In the genomic region with DNA sequence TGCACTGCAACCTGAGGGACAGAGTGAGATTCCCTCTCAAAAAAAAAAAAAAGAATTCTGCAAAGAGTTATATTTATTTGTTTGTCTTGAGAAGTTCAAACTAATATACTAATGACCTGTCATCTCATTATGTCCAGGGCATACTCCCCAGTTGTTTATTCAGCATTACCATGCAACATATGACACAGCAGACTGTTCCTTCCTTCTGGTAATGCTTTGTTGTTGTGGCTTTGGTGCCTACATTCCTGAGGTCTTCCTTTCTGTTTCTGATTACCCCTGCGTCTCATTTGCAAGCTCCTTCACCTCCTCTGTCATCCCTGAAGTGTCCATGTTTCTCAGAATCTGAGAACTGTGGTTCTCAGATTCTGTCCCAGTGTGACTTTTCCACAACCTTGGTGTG, we compare ENCODE assay signal across 24 cellular contexts. TPM values are rescaled to one million over a fixed set of nuclear protein-coding genes. Genes with fewer than 3 reads are reported as not detected.
A peak's percentile ranks its signal among the peaks of the same experiment; 100 is the strongest.
DNase-seq lines count a peak whose midpoint lies in the region; ATAC-seq, FAIRE-seq and TF ChIP-seq lines count a peak whose summit lies in the region.
"Had no signal": no experiment of that assay in that cellular context is flagged by ENCODE, and none has a peak within 500 bp of the region (broad histone marks: within the 10 kb centered on the region; RNA-seq: fewer than 3 reads in every experiment).

No MANE protein-coding gene starts in this region.

- no peak for ATAC-seq in pancreas
- ATAC-seq: activated T-helper 17 cell treated with anti-CD3 and anti-CD28 coated beads, Interleukin-2, amount 50 U/mL, for 72 hours; foreskin keratinocyte; right lobe of liver had no signal

- peaks cover 4% of the 10 kb centered on the region for H3K36me3 ChIP-seq in BJ (ENCODE audit: control insufficient read depth, insufficient read depth, low read length)
- peaks cover 61% of the 10 kb centered on the region for H3K36me3 ChIP-seq in endodermal cell (ENCODE audit: control insufficient read depth, insufficient read depth, low read length)
- no peaks in the 10 kb centered on the region for H3K36me3 ChIP-seq in mesendoderm (ENCODE audit: control insufficient read depth, insufficient read depth, low read length)
- H3K36me3 ChIP-seq in pancreas, result peaks cover 0 to 16% (median 0%) of the 10 kb centered on the region in 3 donors

- no peak overlapping the region for H3K4me2 ChIP-seq in mesendoderm (ENCODE audit: low read length)

- H2BK5ac ChIP-seq in mesendoderm (ENCODE audit: low read length), result no peak overlapping the region

- no peak overlapping the region for H2BK15ac ChIP-seq in mesendoderm (replicated peaks; ENCODE audit: low read depth)

- no peak overlapping the region for H3K56ac ChIP-seq in mesendoderm (ENCODE audit: low read length)

- H3K79me1 ChIP-seq in mesendoderm (ENCODE audit: low read length), result no peaks in the 10 kb centered on the region

- H3K4me1 ChIP-seq in endodermal cell (ENCODE audit: control insufficient read depth, insufficient read depth, low read length) (no peaks in the 10 kb centered on the region), mesendoderm (ENCODE audit: control insufficient read depth, low read depth, low read length) (no peaks in the 10 kb centered on the region), pancreas (no peaks in the 10 kb centered on the region)
- H3K4me1 ChIP-seq: BE2C, right lobe of liver, thyroid gland had no signal

- WGBS in endodermal cell (ENCODE audit: insufficient coverage in 1 of 2, insufficient read length in 1 of 2), 2 experiments, result 75 to 90% methylated on average over 1 of the region's 1 CpG
- WGBS in mesendoderm (ENCODE audit: extremely low coverage, insufficient coverage, low lambda C conversion rate), result no CpG with 5 or more reads among the region's 1 CpG
- WGBS in pancreas, 2 donors, result 90 to 95% methylated on average over 1 of the region's 1 CpG

- CTCF ChIA-PET in BJ (lab: Yijun Ruan, JAX), result interaction anchor here (0.5 to 1.0 kb wide), 2 partner anchors 9 to 16 kb away, joined by 3 read pairs; no protein-coding TSS in a partner anchor
- CTCF ChIA-PET in HEK293T (lab: Yijun Ruan, JAX), result interaction anchor here (0.7 kb wide), 1 partner anchor 1389 kb away, joined by 4 read pairs; no protein-coding TSS in a partner anchor

- H2BK120ac ChIP-seq in mesendoderm (ENCODE audit: low read depth, low read length), result no peak overlapping the region

- no peak for FAIRE-seq in pancreas (lab: Jason Lieb, UNC)
- FAIRE-seq: TTC549 had no signal

- peaks cover 63% of the 10 kb centered on the region for H3K36me3 Mint-ChIP-seq in endodermal cell (ENCODE audit: low read depth)

- H3K27ac ChIP-seq in endodermal cell (ENCODE audit: low read depth, low read length) (no peak overlapping the region), mesendoderm (ENCODE audit: low read depth, low read length) (no peak overlapping the region), pancreas (no peak overlapping the region)
- H3K27ac ChIP-seq: foreskin keratinocyte, HL-60, right lobe of liver, SK-N-MC, thyroid gland had no signal

- DNase-seq in BJ (ENCODE audit: low read depth) (peak; percentile 66), M059J (ENCODE audit: low read depth) (peak; percentile 91), endodermal cell (no peak), mesendoderm (peak; percentile 19), HEK293T (ENCODE audit: extremely low spot score) (no peak), pancreas (no peak), NCI-H345 treated with DMSO at 0.1 percent for 48 hours (lab: John Stamatoyannopoulos, UW; ENCODE audit: unreplicated experiment) (no peak), iPS-NIHi7 (ENCODE audit: extremely low spot score) (no peak)
- DNase-seq: activated CD4-positive, alpha-beta T cell treated with anti-CD3 and anti-CD28 coated beads, Interleukin-2, amount 50 U/mL, for 4 hours; BE2C; cortex of kidney; foreskin keratinocyte; Karpas-422; NCI-H187 treated with DMSO at 0.1 percent for 48 hours; NCI-H510A; right lobe of liver; stimulated activated CD4-positive, alpha-beta T cell treated with anti-CD3 and anti-CD28 coated beads, Interleukin-4, amount 100 ng/mL, for 24 hours; thyroid gland had no signal

- peak overlapping the region; percentile 3 for H3K27ac Mint-ChIP-seq in endodermal cell
- H3K27ac Mint-ChIP-seq: activated T-helper 17 cell treated with anti-CD3 and anti-CD28 coated beads, Interleukin-2, amount 50 U/mL, for 72 hours had no signal

- H3K27me3 ChIP-seq in BJ (ENCODE audit: control insufficient read depth, insufficient read depth, low read length), result no peaks in the 10 kb centered on the region
- H3K27me3 ChIP-seq in endodermal cell (ENCODE audit: control insufficient read depth, insufficient read depth, low read length, poor library complexity, severe bottlenecking), result no peaks in the 10 kb centered on the region
- H3K27me3 ChIP-seq in mesendoderm (ENCODE audit: insufficient read depth, low read length, poor library complexity), result no peaks in the 10 kb centered on the region
- no peaks in the 10 kb centered on the region for H3K27me3 ChIP-seq in pancreas
- H3K27me3 ChIP-seq: BE2C, foreskin keratinocyte, right lobe of liver, thyroid gland had no signal

- H3K4ac ChIP-seq in mesendoderm (ENCODE audit: low read depth, low read length), result no peak overlapping the region

- H3K4me3 ChIP-seq in BJ (ENCODE audit: low read depth, low read length) (no peak overlapping the region), endodermal cell (ENCODE audit: low read length) (no peak overlapping the region), mesendoderm (ENCODE audit: low read length) (no peak overlapping the region), pancreas (no peak overlapping the region)
- H3K4me3 ChIP-seq: lung, right lobe of liver, SK-N-MC, thyroid gland had no signal

- TF ChIP-seq CTCF in BJ (IDR thresholded peaks at IDR 0.05; ENCODE audit: insufficient read depth, low read depth, low read length) (no peak), endodermal cell (conservative IDR thresholded peaks at IDR 0.05) (no peak), pancreas (IDR thresholded peaks at IDR 0.05) (no peak)

- peaks cover 5% of the 10 kb centered on the region for H3K4me1 Mint-ChIP-seq in endodermal cell
- H3K4me1 Mint-ChIP-seq: neural crest cell had no signal

- no peak overlapping the region for H4K5ac ChIP-seq in mesendoderm (ENCODE audit: low read length)

- POLR2A ChIA-PET in BJ (lab: Charles Lee) (no interaction called here), HEK293T (lab: Yijun Ruan, JAX) (no interaction called here)

- no peak overlapping the region for H3K18ac ChIP-seq in mesendoderm (ENCODE audit: low read length)

- no peak overlapping the region for H3K4me3 Mint-ChIP-seq in endodermal cell
- H3K4me3 Mint-ChIP-seq: activated T-helper 17 cell treated with anti-CD3 and anti-CD28 coated beads, Interleukin-2, amount 50 U/mL, for 72 hours; neural crest cell had no signal

- H3K9me3 Mint-ChIP-seq in endodermal cell, result no peaks in the 10 kb centered on the region
- H3K9me3 Mint-ChIP-seq: activated T-helper 17 cell treated with anti-CD3 and anti-CD28 coated beads, Interleukin-2, amount 50 U/mL, for 72 hours; neural crest cell had no signal

- no peak overlapping the region for H4K8ac ChIP-seq in mesendoderm (ENCODE audit: low read depth, low read length)

- intact Hi-C loops in pancreas (cut with DNase I), result no loop called here

- no peaks in the 10 kb centered on the region for H3K79me2 ChIP-seq in mesendoderm (ENCODE audit: control insufficient read depth, insufficient read depth, low read length)

- no peak overlapping the region for H2AK5ac ChIP-seq in mesendoderm (ENCODE audit: low read length)

- no peaks in the 10 kb centered on the region for H3K27me3 Mint-ChIP-seq in endodermal cell (ENCODE audit: insufficient read depth)
- H3K27me3 Mint-ChIP-seq: activated T-helper 17 cell treated with anti-CD3 and anti-CD28 coated beads, Interleukin-2, amount 50 U/mL, for 72 hours had no signal

- no peak overlapping the region for H3K23ac ChIP-seq in mesendoderm (ENCODE audit: low read length)

- H3K9ac ChIP-seq in endodermal cell (ENCODE audit: extremely low read depth, low read length, poor library complexity, severe bottlenecking) (no peak overlapping the region), mesendoderm (ENCODE audit: low read length) (no peak overlapping the region)

- no peaks in the 10 kb centered on the region for H3K9me3 ChIP-seq in endodermal cell (ENCODE audit: control insufficient read depth, low read length)
- no peaks in the 10 kb centered on the region for H3K9me3 ChIP-seq in pancreas
- H3K9me3 ChIP-seq: BE2C, right lobe of liver, thyroid gland had no signal

TF ChIP-seq in HEK293T, 16 proteins besides CTCF, POLR2A, EP300 and RAD21 (continues in another document):
- TF ChIP-seq FOXA1 (IDR thresholded peaks at IDR 0.05), result no peak
- no peak for TF ChIP-seq ZNF384 (IDR thresholded peaks at IDR 0.05)
- TF ChIP-seq CTBP1 (IDR thresholded peaks at IDR 0.05; ENCODE audit: borderline replicate concordance), result no peak
- TF ChIP-seq HDGF (IDR thresholded peaks at IDR 0.05; ENCODE audit: borderline replicate concordance), result no peak
- no peak for TF ChIP-seq BHLHE40 (IDR thresholded peaks at IDR 0.05; ENCODE audit: borderline replicate concordance)
- TF ChIP-seq ELF4 (IDR thresholded peaks at IDR 0.05), result no peak
- TF ChIP-seq, protein P1, sequence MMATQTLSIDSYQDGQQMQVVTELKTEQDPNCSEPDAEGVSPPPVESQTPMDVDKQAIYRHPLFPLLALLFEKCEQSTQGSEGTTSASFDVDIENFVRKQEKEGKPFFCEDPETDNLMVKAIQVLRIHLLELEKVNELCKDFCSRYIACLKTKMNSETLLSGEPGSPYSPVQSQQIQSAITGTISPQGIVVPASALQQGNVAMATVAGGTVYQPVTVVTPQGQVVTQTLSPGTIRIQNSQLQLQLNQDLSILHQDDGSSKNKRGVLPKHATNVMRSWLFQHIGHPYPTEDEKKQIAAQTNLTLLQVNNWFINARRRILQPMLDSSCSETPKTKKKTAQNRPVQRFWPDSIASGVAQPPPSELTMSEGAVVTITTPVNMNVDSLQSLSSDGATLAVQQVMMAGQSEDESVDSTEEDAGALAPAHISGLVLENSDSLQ (IDR thresholded peaks at IDR 0.05), result no peak
- no peak for TF ChIP-seq SP1 (IDR thresholded peaks at IDR 0.05)
- TF ChIP-seq SUZ12 (IDR thresholded peaks at IDR 0.05), result no peak
- TF ChIP-seq ARNT (IDR thresholded peaks at IDR 0.05), result no peak
- no peak for TF ChIP-seq FOXM1 (IDR thresholded peaks at IDR 0.05; ENCODE audit: borderline replicate concordance)
- no peak for TF ChIP-seq L3MBTL2 (conservative IDR thresholded peaks at IDR 0.05)
- no peak for TF ChIP-seq NFRKB (IDR thresholded peaks at IDR 0.05)
- TF ChIP-seq LEF1 (IDR thresholded peaks at IDR 0.05; ENCODE audit: borderline replicate concordance), result no peak
- TF ChIP-seq TARDBP (IDR thresholded peaks at IDR 0.05), result no peak

RNA-seq across cellular contexts. Expression of gene DERA, which starts 55.3 kb away (rescaled TPM):
- polyA plus RNA-seq in BJ (2011; rRNA removed), result 22.6 and 31.1 TPM in 2 replicates
- polyA minus RNA-seq in BJ (2011; rRNA and poly(A)+ RNA removed), result 11.6 and 17.5 TPM in 2 replicates
- total RNA-seq in M059J (2014; rRNA removed; shearing (Covaris generic)), result 67.0 and 111 TPM in 2 replicates
- total RNA-seq in endodermal cell, result 100 to 1,000 TPM in 1 of 2 donors, 10 to 100 TPM in 1; 81.7 to 125 TPM
- polyA plus RNA-seq in endodermal cell (2013, experiment 1 of 2), result 57.7 TPM
- 52.7 TPM for polyA plus RNA-seq in endodermal cell (2013, experiment 2 of 2)
- 10.9 TPM for polyA plus RNA-seq in mesendoderm (2013, experiment 1 of 2)
- 11.4 TPM for polyA plus RNA-seq in mesendoderm (2013, experiment 2 of 2)
- total RNA-seq in pancreas, result 10 to 100 TPM; 15.3 to 19.4 (median 16.3) TPM
- 10 to 100 TPM; 10.5 to 22.4 TPM for polyA plus RNA-seq in pancreas

Comparison
In these comparisons a context has a peak if more than half of its experiments do, and no peak if none do; other contexts are left out.
1. DNase-seq: peak in BJ (single experiment), M059J (single experiment) and mesendoderm (single experiment); none in endodermal cell (single experiment), HEK293T (single experiment), pancreas (0 of 6), NCI-H345 treated with DMSO at 0.1 percent for 48 hours (single experiment) and iPS-NIHi7 (single experiment).